ENCODE assay signal across 8 cellular contexts in genomic region chr12:31729728-31730127, GRCh38.
DNase-seq lines count a peak whose midpoint lies in the region; ATAC-seq and TF ChIP-seq lines count a peak whose summit lies in the region.

No MANE protein-coding gene starts in this region.

- peaks cover 22% of the 10 kb centered on the region for H3K36me3 Mint-ChIP-seq in dendritic cell treated with granulocyte-macrophage colony-stimulating factor and Interleukin-4, amounts not matched to agents 40 ng/mL and 50 ng/mL, for 4 days (ENCODE audit: low read depth)
- peaks cover 8% of the 10 kb centered on the region for H3K36me3 Mint-ChIP-seq in nephron (ENCODE audit: low read depth)

- peaks cover 9% of the 10 kb centered on the region for H3K4me1 ChIP-seq in MM.1S (ENCODE audit: low read length)

- peaks cover 72% of the 10 kb centered on the region for H3K4me1 Mint-ChIP-seq in dendritic cell treated with granulocyte-macrophage colony-stimulating factor and Interleukin-4, amounts not matched to agents 40 ng/mL and 50 ng/mL, for 4 days (ENCODE audit: low read depth)
- H3K4me1 Mint-ChIP-seq in nephron = peaks cover 30% of the 10 kb centered on the region

- peak overlapping the region; percentile 80 for H3K4me3 Mint-ChIP-seq in dendritic cell treated with granulocyte-macrophage colony-stimulating factor and Interleukin-4, amounts not matched to agents 40 ng/mL and 50 ng/mL, for 4 days
- peak overlapping the region; percentile 97 to 98 (median 98) for H3K4me3 Mint-ChIP-seq in nephron

- no peaks in the 10 kb centered on the region for H3K79me2 ChIP-seq in MM.1S (ENCODE audit: low read length)

- no peak for ATAC-seq in GM19395 (IDR thresholded peaks at IDR 0.05; ENCODE audit: unreplicated experiment)

- no peak for DNase-seq in MM.1S
- DNase-seq in DMS 273 treated with DMSO at 0.1 percent for 48 hours (lab: John Stamatoyannopoulos, UW) = no peak
- DNase-seq in MV-4-11 (lab: John Stamatoyannopoulos, UW) = no peak
- no peak for DNase-seq in iPS-NIHi7 (ENCODE audit: extremely low spot score)

- peak overlapping the region; percentile 99 for H2AFZ ChIP-seq in MM.1S (ENCODE audit: low read length)

- H3K9me2 ChIP-seq in MM.1S (replicated peaks; ENCODE audit: insufficient read depth, low read length) = no peaks in the 10 kb centered on the region

- no peaks in the 10 kb centered on the region for H3K27me3 ChIP-seq in MM.1S (replicated peaks; ENCODE audit: insufficient read depth, low read length)

- H3K36me3 ChIP-seq in MM.1S (replicated peaks; ENCODE audit: insufficient read depth, low read length) = no peaks in the 10 kb centered on the region

- TF ChIP-seq CTCF in C4-2B (conservative IDR thresholded peaks at IDR 0.05) (no peak), MM.1S (IDR thresholded peaks at IDR 0.05; ENCODE audit: low read length) (no peak), nephron (IDR thresholded peaks at IDR 0.05; ENCODE audit: unreplicated experiment in 3 of 3) (no peak)

- H3K4me3 ChIP-seq in MM.1S (ENCODE audit: low read length) = peak overlapping the region; percentile 87

- H3K9me3 Mint-ChIP-seq in dendritic cell treated with granulocyte-macrophage colony-stimulating factor and Interleukin-4, amounts not matched to agents 40 ng/mL and 50 ng/mL, for 4 days = peaks cover 9% of the 10 kb centered on the region
- H3K9me3 Mint-ChIP-seq in nephron = peaks cover 8% of the 10 kb centered on the region

- intact Hi-C loops in dendritic cell treated with granulocyte-macrophage colony-stimulating factor and Interleukin-4, amounts not matched to agents 40 ng/mL and 50 ng/mL, for 4 days (cut with micrococcal nuclease) = loop anchor here (1.0 to 2.0 kb wide), 3 partner anchors 15 to 43 kb away; no protein-coding TSS in a partner anchor

- H3K27me3 Mint-ChIP-seq in dendritic cell treated with granulocyte-macrophage colony-stimulating factor and Interleukin-4, amounts not matched to agents 40 ng/mL and 50 ng/mL, for 4 days = no peaks in the 10 kb centered on the region
- H3K27me3 Mint-ChIP-seq in nephron (ENCODE audit: low read depth) = no peaks in the 10 kb centered on the region

- peak overlapping the region; percentile 68; the same call in 1 of the 2 replicates for H3K9ac ChIP-seq in MM.1S (ENCODE audit: low read length)

- no peaks in the 10 kb centered on the region for H4K20me1 ChIP-seq in MM.1S (ENCODE audit: insufficient read depth, low read length)

- H3F3A ChIP-seq in MM.1S (ENCODE audit: insufficient read depth, low read length) = peaks cover 10% of the 10 kb centered on the region

- H3K27ac Mint-ChIP-seq in dendritic cell treated with granulocyte-macrophage colony-stimulating factor and Interleukin-4, amounts not matched to agents 40 ng/mL and 50 ng/mL, for 4 days = peak overlapping the region; percentile 88
- H3K27ac Mint-ChIP-seq in nephron = peak overlapping the region; percentile 98 to 99 (median 98)

- H3K4me2 ChIP-seq in MM.1S (ENCODE audit: low read depth, low read length) = peak overlapping the region; percentile 90

- H3K27ac ChIP-seq in C4-2B = peak overlapping the region; percentile 85; the same call in 1 of the 2 replicates
- H3K27ac ChIP-seq in MM.1S (ENCODE audit: low read length) = peak overlapping the region; percentile 80; the same call in 1 of the 2 replicates

- no peaks in the 10 kb centered on the region for H3K9me3 ChIP-seq in MM.1S (replicated peaks; ENCODE audit: insufficient read depth, low read length)
